ENCODE assay signal across 9 cellular contexts in genomic region chr10:32317795-32318194, GRCh38. TPM values are rescaled to one million over a fixed set of nuclear protein-coding genes. Genes with fewer than 3 reads are reported as not detected.
DNase-seq lines count a peak whose midpoint lies in the region; ATAC-seq, FAIRE-seq and TF ChIP-seq lines count a peak whose summit lies in the region.
"Had no signal": no experiment of that assay in that cellular context is flagged by ENCODE, and none has a peak within 500 bp of the region (broad histone marks: within the 10 kb centered on the region; RNA-seq: fewer than 3 reads in every experiment).

No MANE protein-coding gene starts in this region.

- H3K79me2 ChIP-seq in endothelial cell of umbilical vein (ENCODE audit: control insufficient read depth, insufficient read depth, low read length), result peaks cover 99% of the 10 kb centered on the region

- intact Hi-C loops in endothelial cell of umbilical vein (cut with micrococcal nuclease), result no loop called here

- ATAC-seq in GM19467 (IDR thresholded peaks at IDR 0.05; ENCODE audit: unreplicated experiment) (peak; percentile 95), HG03196 (IDR thresholded peaks at IDR 0.05; ENCODE audit: unreplicated experiment) (peak; percentile 92)

- peaks cover 6% of the 10 kb centered on the region for H3K4me1 ChIP-seq in endothelial cell of umbilical vein (ENCODE audit: control insufficient read depth, extremely low read depth, insufficient read depth, low read length)

- POLR2A ChIA-PET in endothelial cell of umbilical vein (lab: Charles Lee), result no interaction called here

- H3K9ac ChIP-seq in endothelial cell of umbilical vein (replicated peaks; ENCODE audit: extremely low read depth, insufficient read depth, low read length), result no peak overlapping the region

- H3K36me3 ChIP-seq in endothelial cell of umbilical vein (ENCODE audit: control insufficient read depth in 2 of 2, extremely low read depth in 1 of 2, insufficient read depth in 2 of 2, low read length in 2 of 2), result no peaks in the 10 kb centered on the region

- no peaks in the 10 kb centered on the region for H3K9me1 ChIP-seq in endothelial cell of umbilical vein (replicated peaks; ENCODE audit: control insufficient read depth, extremely low read depth, insufficient read depth, low read length)

- H3K27me3 ChIP-seq in endothelial cell of umbilical vein (ENCODE audit: control insufficient read depth in 2 of 2, insufficient read depth in 2 of 2, low read length in 2 of 2), result no peaks in the 10 kb centered on the region

- no peak overlapping the region for H3K4me2 ChIP-seq in endothelial cell of umbilical vein (ENCODE audit: insufficient read depth, low read length)

- BruUV-seq in endothelial cell of umbilical vein (replicated peaks; lab: Mats Ljungman, UMichigan), result no TSS peak

- peaks cover 23% of the 10 kb centered on the region for H4K20me1 ChIP-seq in endothelial cell of umbilical vein (replicated peaks; ENCODE audit: control insufficient read depth, extremely low read depth, insufficient read depth, low read length)

- no peak overlapping the region for H3K27ac ChIP-seq in endothelial cell of umbilical vein (ENCODE audit: insufficient read depth, low read depth, low read length)

- FAIRE-seq in endothelial cell of umbilical vein (lab: Jason Lieb, UNC), result no peak

- H3K9me3 ChIP-seq in endothelial cell of umbilical vein (replicated peaks; ENCODE audit: control insufficient read depth, insufficient read depth, low read length), result no peaks in the 10 kb centered on the region

- DNase-seq in GM12864 (ENCODE audit: low read depth) (peak; percentile 82), endothelial cell of umbilical vein (ENCODE audit: low read depth, low spot score) (peak; percentile 45), NCI-H1694 treated with DMSO at 0.1 percent for 48 hours (lab: John Stamatoyannopoulos, UW) (no peak), NCI-H1417 (lab: John Stamatoyannopoulos, UW) (no peak), LoVo (ENCODE audit: low spot score) (no peak), nucleus accumbens (lab: John Stamatoyannopoulos, UW) (no peak)
- DNase-seq: aorta had no signal

- dilution Hi-C loops in endothelial cell of umbilical vein (cut with MboI; ENCODE audit: extremely low pct_ligation_motif_present, low sequenced_read_pairs), result no loop called here

- TF ChIP-seq POLR2A in endothelial cell of umbilical vein (IDR thresholded peaks at IDR 0.05; ENCODE audit: low read depth, low read length), result no peak

- CTCF ChIA-PET in endothelial cell of umbilical vein (lab: Charles Lee), result no interaction called here

- TF ChIP-seq CTCF in GM12864 (IDR thresholded peaks at IDR 0.05; ENCODE audit: low read depth, low read length, missing control alignments) (no peak), endothelial cell of umbilical vein (IDR thresholded peaks at IDR 0.05; ENCODE audit: extremely low read depth in 1 of 2, insufficient read depth in 1 of 2, low read depth in 1 of 2, low read length in 2 of 2) (no peak)

- H2AFZ ChIP-seq in endothelial cell of umbilical vein (ENCODE audit: low read depth, low read length), result no peak overlapping the region

- H3K4me3 ChIP-seq in GM12864 (ENCODE audit: low read depth, low read length), result peak overlapping the region; percentile 15; the same call in 1 of the 2 replicates
- no peak overlapping the region for H3K4me3 ChIP-seq in endothelial cell of umbilical vein (replicated peaks in 1 of 3; ENCODE audit: insufficient read depth in 1 of 3, low read depth in 1 of 3, low read length in 3 of 3)

TF ChIP-seq in endothelial cell of umbilical vein, 7 proteins besides CTCF, POLR2A, EP300 and RAD21:
- TF ChIP-seq POLR2AphosphoS5 (IDR thresholded peaks at IDR 0.05; ENCODE audit: insufficient read depth, low read depth, low read length) (no peak), EZH2 (IDR thresholded peaks at IDR 0.05; ENCODE audit: borderline replicate concordance, low read depth, low read length, severe bottlenecking) (no peak), MAX (IDR thresholded peaks at IDR 0.05; ENCODE audit: insufficient read depth, insufficient read length) (no peak), GATA2 (IDR thresholded peaks at IDR 0.05; ENCODE audit: insufficient read depth, insufficient read length, low read depth, low read length) (no peak), MYC (IDR thresholded peaks at IDR 0.05; ENCODE audit: low read depth, low read length) (no peak), JUN (IDR thresholded peaks at IDR 0.05; ENCODE audit: borderline replicate concordance, insufficient read depth, insufficient read length, low read depth) (no peak), FOS (IDR thresholded peaks at IDR 0.05; ENCODE audit: borderline replicate concordance, insufficient read depth, low read length) (no peak)

RNA-seq across cellular contexts. Expression of gene EPC1, which starts 29.2 kb away (rescaled TPM):
- 27.9 and 28.5 TPM in 2 replicates for total RNA-seq in endothelial cell of umbilical vein
- polyA plus RNA-seq in endothelial cell of umbilical vein, result 39.0 and 47.0 TPM in 2 replicates
- polyA plus RNA-seq in endothelial cell of umbilical vein (2011; cell fraction: cytosol; rRNA removed), result 25.2 and 26.5 TPM in 2 replicates
- 86.7 and 87.4 TPM in 2 replicates for polyA plus RNA-seq in endothelial cell of umbilical vein (2011; cell fraction: nucleus; rRNA removed)
- 14.7 and 16.5 TPM in 2 replicates for polyA plus RNA-seq in endothelial cell of umbilical vein (2012)
- 117 and 137 TPM in 2 replicates for polyA minus RNA-seq in endothelial cell of umbilical vein
- 11.3 TPM for polyA minus RNA-seq in endothelial cell of umbilical vein (2011; cell fraction: cytosol; rRNA and poly(A)+ RNA removed)
- 150 and 202 TPM in 2 replicates for polyA minus RNA-seq in endothelial cell of umbilical vein (2011; cell fraction: nucleus; rRNA and poly(A)+ RNA removed)

Comparison
In these comparisons a context has a peak if more than half of its experiments do, and no peak if none do; other contexts are left out.
1. DNase-seq: peak in GM12864 (single experiment) and endothelial cell of umbilical vein (single experiment); none in NCI-H1694 treated with DMSO at 0.1 percent for 48 hours (single experiment), NCI-H1417 (0 of 3), LoVo (single experiment) and nucleus accumbens (0 of 56).